Comparison of ENCODE assay signal across 13 cellular contexts in genomic region chr9:69785757-69786156, GRCh38. TPM values are rescaled to one million over a fixed set of nuclear protein-coding genes. Genes with fewer than 3 reads are reported as not detected.
DNase-seq lines count a peak whose midpoint lies in the region; ATAC-seq and TF ChIP-seq lines count a peak whose summit lies in the region.
"Had no signal": no experiment of that assay in that cellular context is flagged by ENCODE, and none has a peak within 500 bp of the region (broad histone marks: within the 10 kb centered on the region; RNA-seq: fewer than 3 reads in every experiment).

No MANE protein-coding gene starts in this region.

- H4K20me1 ChIP-seq in Loucy (ENCODE audit: insufficient read depth, low read length, poor library complexity, severe bottlenecking), result no peaks in the 10 kb centered on the region

- CTCF ChIA-PET in T-cell (lab: Charles Lee), result interaction anchor here in 1 of 2 donors (0.5 kb wide), 1 partner anchor 241 kb away, joined by 3 read pairs; no protein-coding TSS in a partner anchor
- CTCF ChIA-PET in activated naive CD4-positive, alpha-beta T cell treated with anti-CD3 and anti-CD28 coated beads for 36 hours (lab: Charles Lee), result no interaction called here

- TF ChIP-seq CTCF in Loucy (conservative IDR thresholded peaks at IDR 0.05; ENCODE audit: low read length) (peak; percentile 16; the same call in 1 of the 2 replicates), choroid plexus epithelial cell (conservative IDR thresholded peaks at IDR 0.05; ENCODE audit: low read depth, low read length) (peak; percentile 44)

- intact Hi-C loops in activated naive CD4-positive, alpha-beta T cell treated with anti-CD3 and anti-CD28 coated beads for 36 hours (cut with micrococcal nuclease), result no loop called here

- POLR2A ChIA-PET in T-cell (lab: Charles Lee), result no interaction called here

- no peak for ATAC-seq in activated naive CD4-positive, alpha-beta T cell treated with anti-CD3 and anti-CD28 coated beads, Interleukin-2, amount 50 U/mL, for 72 hours
- ATAC-seq in T-cell (replicated peaks in 1 of 4), result no peak

- DNase-seq in D341Med (ENCODE audit: low spot score) (peak; percentile 33), choroid plexus epithelial cell (ENCODE audit: low read depth) (peak; percentile 49), lung microvascular endothelial cell (ENCODE audit: low read depth in 2 of 2) (peak; percentile 4 to 40), T-cell (no peak), DMS114 treated with DMSO at 0.1 percent for 48 hours (lab: John Stamatoyannopoulos, UW; ENCODE audit: unreplicated experiment) (no peak)
- no peak for DNase-seq in activated naive CD4-positive, alpha-beta T cell treated with anti-CD3 and anti-CD28 coated beads, Interleukin-2, amount 50 U/mL, for 72 hours (ENCODE audit: low spot score in 2 of 2)
- no peak for DNase-seq in activated naive CD4-positive, alpha-beta T cell treated with anti-CD3 and anti-CD28 coated beads for 36 hours
- DNase-seq: activated CD8-positive, alpha-beta memory T cell treated with anti-CD3 and anti-CD28 coated beads, Interleukin-2, amount 50 U/mL, for 48 hours; aorta; NCI-H1417; stimulated activated CD8-positive, alpha-beta memory T cell treated with anti-CD3 and anti-CD28 coated beads, Interleukin-4, amount 100 ng/mL, for 48 hours had no signal

- H3K9me3 Mint-ChIP-seq in activated naive CD4-positive, alpha-beta T cell treated with anti-CD3 and anti-CD28 coated beads, Interleukin-2, amount 50 U/mL, for 72 hours, result no peaks in the 10 kb centered on the region
- H3K9me3 Mint-ChIP-seq in T-cell, result no peaks in the 10 kb centered on the region
- no peaks in the 10 kb centered on the region for H3K9me3 Mint-ChIP-seq in activated naive CD4-positive, alpha-beta T cell treated with anti-CD3 and anti-CD28 coated beads for 36 hours

- H3K9ac ChIP-seq in Loucy (ENCODE audit: low read depth, low read length, poor library complexity, severe bottlenecking), result no peak overlapping the region

- H3K9me3 ChIP-seq in Loucy (ENCODE audit: insufficient read depth, low read depth, low read length), result no peaks in the 10 kb centered on the region

- no peak overlapping the region for H3K27ac Mint-ChIP-seq in activated naive CD4-positive, alpha-beta T cell treated with anti-CD3 and anti-CD28 coated beads, Interleukin-2, amount 50 U/mL, for 72 hours
- H3K27ac Mint-ChIP-seq in T-cell, result no peak overlapping the region
- no peak overlapping the region for H3K27ac Mint-ChIP-seq in activated naive CD4-positive, alpha-beta T cell treated with anti-CD3 and anti-CD28 coated beads for 36 hours

- no peaks in the 10 kb centered on the region for H3F3A ChIP-seq in Loucy (ENCODE audit: low read depth)

- no peak overlapping the region for H3K4me3 Mint-ChIP-seq in T-cell
- no peak overlapping the region for H3K4me3 Mint-ChIP-seq in activated naive CD4-positive, alpha-beta T cell treated with anti-CD3 and anti-CD28 coated beads for 36 hours

- no peaks in the 10 kb centered on the region for H3K9me2 ChIP-seq in Loucy (replicated peaks; ENCODE audit: low read depth, low read length)

- H3K4me1 Mint-ChIP-seq in T-cell, result no peaks in the 10 kb centered on the region
- H3K4me1 Mint-ChIP-seq in activated naive CD4-positive, alpha-beta T cell treated with anti-CD3 and anti-CD28 coated beads for 36 hours (ENCODE audit: low read depth), result no peaks in the 10 kb centered on the region

- no peak overlapping the region for H2AFZ ChIP-seq in Loucy (ENCODE audit: low read length)

- peaks cover 16 to 22% of the 10 kb centered on the region in 2 donors for H3K27me3 Mint-ChIP-seq in T-cell
- H3K27me3 Mint-ChIP-seq in activated naive CD4-positive, alpha-beta T cell treated with anti-CD3 and anti-CD28 coated beads for 36 hours (ENCODE audit: low read depth), result peaks cover 2% of the 10 kb centered on the region

- H3K36me3 Mint-ChIP-seq in activated naive CD4-positive, alpha-beta T cell treated with anti-CD3 and anti-CD28 coated beads, Interleukin-2, amount 50 U/mL, for 72 hours, result no peaks in the 10 kb centered on the region
- H3K36me3 Mint-ChIP-seq in T-cell, result no peaks in the 10 kb centered on the region
- no peaks in the 10 kb centered on the region for H3K36me3 Mint-ChIP-seq in activated naive CD4-positive, alpha-beta T cell treated with anti-CD3 and anti-CD28 coated beads for 36 hours (ENCODE audit: low read depth)

- no peak overlapping the region for H3K4me2 ChIP-seq in Loucy (ENCODE audit: low read depth, low read length, poor library complexity, severe bottlenecking)

- no peaks in the 10 kb centered on the region for H3K36me3 ChIP-seq in Loucy (ENCODE audit: insufficient read depth, low read length)

- no peaks in the 10 kb centered on the region for H3K27me3 ChIP-seq in Loucy (ENCODE audit: insufficient read depth, low read length, poor library complexity, severe bottlenecking)

- no peaks in the 10 kb centered on the region for H3K79me2 ChIP-seq in Loucy (ENCODE audit: insufficient read depth, low read length)

- no peak overlapping the region for H3K4me3 ChIP-seq in Loucy (ENCODE audit: low read length, poor library complexity, severe bottlenecking)
- no peak overlapping the region for H3K4me3 ChIP-seq in choroid plexus epithelial cell (ENCODE audit: low read depth, low read length)

- no peaks in the 10 kb centered on the region for H3K4me1 ChIP-seq in Loucy (ENCODE audit: insufficient read depth, low read length, poor library complexity, severe bottlenecking)

RNA-seq across cellular contexts. Expression of gene PTAR1, which starts 25.9 kb away (rescaled TPM):
- total RNA-seq in lung microvascular endothelial cell (30.1 and 49.6 TPM in 2 replicates), T-cell (10 to 100 TPM; 57.4 to 90.5 (median 67.6) TPM)
- 10 to 100 TPM; 50.9 to 88.5 TPM for total RNA-seq in activated naive CD4-positive, alpha-beta T cell treated with anti-CD3 and anti-CD28 coated beads, Interleukin-2, amount 50 U/mL, for 72 hours
- total RNA-seq in activated naive CD4-positive, alpha-beta T cell treated with anti-CD3 and anti-CD28 coated beads for 36 hours, result 10 to 100 TPM; 41.6 to 44.8 TPM

RNA-seq across cellular contexts. Expression of gene CFAP95, which starts 34.9 kb away (rescaled TPM):
- total RNA-seq in lung microvascular endothelial cell (not detected in 2 replicates), T-cell (not detected)
- not detected for total RNA-seq in activated naive CD4-positive, alpha-beta T cell treated with anti-CD3 and anti-CD28 coated beads, Interleukin-2, amount 50 U/mL, for 72 hours
- total RNA-seq in activated naive CD4-positive, alpha-beta T cell treated with anti-CD3 and anti-CD28 coated beads for 36 hours, result not detected
- total RNA-seq: aorta, skeletal muscle tissue had no signal

Comparison
In these comparisons a context has a peak if more than half of its experiments do, and no peak if none do; other contexts are left out.
1. DNase-seq: peak in D341Med (single experiment), choroid plexus epithelial cell (single experiment) and lung microvascular endothelial cell (2 of 2); none in activated naive CD4-positive, alpha-beta T cell treated with anti-CD3 and anti-CD28 coated beads, Interleukin-2, amount 50 U/mL, for 72 hours (0 of 2), T-cell (0 of 34), DMS114 treated with DMSO at 0.1 percent for 48 hours (single experiment) and activated naive CD4-positive, alpha-beta T cell treated with anti-CD3 and anti-CD28 coated beads for 36 hours (single experiment).